Comparison of ENCODE assay signal across 1 cellular context in the genomic region with DNA sequence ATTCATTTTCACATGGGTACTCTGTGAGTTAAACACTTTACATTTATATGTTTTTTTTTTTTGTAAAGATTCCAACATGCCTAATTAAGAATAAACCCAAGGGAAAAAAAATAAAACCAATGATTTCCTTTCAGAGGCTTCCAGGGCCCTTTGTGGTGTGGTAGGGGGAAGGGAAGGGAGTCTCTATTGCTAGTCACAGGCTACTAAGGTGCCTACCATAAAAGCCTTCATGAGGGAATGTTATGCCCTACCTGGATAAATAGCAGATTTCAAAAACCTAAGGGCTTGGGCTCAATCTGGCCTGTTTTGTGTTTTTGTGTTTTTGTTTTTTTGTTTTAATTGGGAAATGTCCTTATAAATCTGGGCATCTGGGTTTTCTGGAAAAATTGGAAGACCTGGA.
TF ChIP-seq lines count a peak whose summit lies in the region.

No MANE protein-coding gene starts in this region.

TF ChIP-seq in HCT116, 20 proteins besides CTCF, POLR2A, EP300 and RAD21:
- TF ChIP-seq YY1 (IDR thresholded peaks at IDR 0.05; ENCODE audit: extremely low read depth, insufficient replicate concordance, low read depth, low read length) (no peak), EZH2 (IDR thresholded peaks at IDR 0.05) (no peak), TCF7L2 (IDR thresholded peaks at IDR 0.05; ENCODE audit: borderline replicate concordance, extremely low read depth, insufficient read depth, insufficient read length) (no peak)
- TF ChIP-seq, protein P1, sequence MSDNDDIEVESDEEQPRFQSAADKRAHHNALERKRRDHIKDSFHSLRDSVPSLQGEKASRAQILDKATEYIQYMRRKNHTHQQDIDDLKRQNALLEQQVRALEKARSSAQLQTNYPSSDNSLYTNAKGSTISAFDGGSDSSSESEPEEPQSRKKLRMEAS (IDR thresholded peaks at IDR 0.05): no peak
- TF ChIP-seq, protein P2, sequence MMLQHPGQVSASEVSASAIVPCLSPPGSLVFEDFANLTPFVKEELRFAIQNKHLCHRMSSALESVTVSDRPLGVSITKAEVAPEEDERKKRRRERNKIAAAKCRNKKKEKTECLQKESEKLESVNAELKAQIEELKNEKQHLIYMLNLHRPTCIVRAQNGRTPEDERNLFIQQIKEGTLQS (IDR thresholded peaks at IDR 0.05): no peak
